In the genomic region with DNA sequence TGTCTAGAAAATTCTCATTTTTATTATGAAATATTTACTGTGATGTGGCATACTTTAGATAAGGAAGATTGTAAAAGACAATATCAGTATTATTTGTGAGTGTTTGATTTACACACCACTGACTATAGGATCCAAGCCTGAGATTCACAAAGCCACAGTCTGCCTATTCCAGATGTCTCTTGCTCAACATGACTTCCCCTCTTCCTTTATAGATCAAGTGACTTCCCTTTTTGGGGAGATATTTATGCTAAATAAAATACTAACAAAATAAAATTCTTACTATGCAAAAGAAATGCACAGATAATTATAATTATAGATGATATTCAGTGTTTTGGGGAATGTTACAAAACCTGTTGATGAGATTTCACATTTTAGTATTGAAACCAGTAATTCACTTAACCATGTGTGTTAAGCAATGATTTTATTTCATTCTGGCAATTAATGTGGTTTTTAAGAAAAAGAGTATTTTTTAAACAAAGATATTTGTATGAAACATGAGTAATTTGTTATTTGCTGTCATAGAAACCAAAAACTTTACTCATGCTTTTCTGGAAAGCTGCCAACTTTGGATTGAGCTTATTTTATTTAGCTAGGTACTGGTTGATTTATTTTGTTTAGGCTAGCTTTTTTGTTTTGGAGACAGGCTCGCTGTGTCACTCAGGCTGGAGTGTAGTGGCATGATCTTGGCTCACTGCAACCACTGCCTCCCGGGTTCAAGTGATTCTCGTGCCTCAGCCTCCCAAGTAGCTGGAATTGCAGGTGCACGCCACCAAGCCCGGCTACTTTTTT, we compare ENCODE assay signal across 9 cellular contexts. TPM values are rescaled to one million over a fixed set of nuclear protein-coding genes. Genes with fewer than 3 reads are reported as not detected.
A peak's percentile ranks its signal among the peaks of the same experiment; 100 is the strongest.
DNase-seq lines count a peak whose midpoint lies in the region; ATAC-seq and TF ChIP-seq lines count a peak whose summit lies in the region.
"Had no signal": no experiment of that assay in that cellular context is flagged by ENCODE, and none has a peak within 500 bp of the region (broad histone marks: within the 10 kb centered on the region; RNA-seq: fewer than 3 reads in every experiment).

No MANE protein-coding gene starts in this region.

- H3K27ac ChIP-seq in right cardiac atrium (ENCODE audit: low read length) (no peak overlapping the region), aorta (ENCODE audit: low read depth in 1 of 2, low read length in 2 of 2) (peak overlapping the region in 1 of 2 donors; percentile 68)

- ATAC-seq in activated T-helper 17 cell treated with anti-CD3 and anti-CD28 coated beads, Interleukin-2, amount 50 U/mL, for 72 hours (replicated peaks), result peak; percentile 7
- ATAC-seq in right cardiac atrium (peak; percentile 21 to 41), aorta (ENCODE audit: low FRiP score) (no peak)

- peaks cover 4% of the 10 kb centered on the region for H3K4me1 ChIP-seq in right cardiac atrium (ENCODE audit: control insufficient read depth, insufficient read depth, low read length)
- peaks cover 3% of the 10 kb centered on the region in 2 donors for H3K4me1 ChIP-seq in aorta (ENCODE audit: control insufficient read depth in 1 of 2, insufficient read depth in 2 of 2, low read length in 2 of 2)

- peaks cover 60% of the 10 kb centered on the region for H3K4me1 Mint-ChIP-seq in activated T-helper 17 cell treated with anti-CD3 and anti-CD28 coated beads, Interleukin-2, amount 50 U/mL, for 72 hours

- TF ChIP-seq CTCF in AG10803 (conservative IDR thresholded peaks at IDR 0.05; ENCODE audit: low read length), result no peak

- H3K27me3 ChIP-seq in right cardiac atrium (ENCODE audit: control insufficient read depth, insufficient read depth), result no peaks in the 10 kb centered on the region
- no peaks in the 10 kb centered on the region for H3K27me3 ChIP-seq in aorta (ENCODE audit: control insufficient read depth in 1 of 2, insufficient read depth in 2 of 2, low read length in 1 of 2)
- H3K27me3 ChIP-seq: heart left ventricle had no signal

- H3K36me3 Mint-ChIP-seq in activated T-helper 17 cell treated with anti-CD3 and anti-CD28 coated beads, Interleukin-2, amount 50 U/mL, for 72 hours (ENCODE audit: low read depth), result peaks cover 84% of the 10 kb centered on the region

- DNase-seq in AG10803 (ENCODE audit: low read depth) (peak; percentile 88), HT1080 (ENCODE audit: low read depth) (peak; percentile 80), right cardiac atrium (no peak), aorta (no peak), T1000 (lab: John Stamatoyannopoulos, UW) (no peak), iPS-NIHi7 (ENCODE audit: extremely low spot score) (no peak), occipital lobe (lab: John Stamatoyannopoulos, UW) (no peak)
- DNase-seq: heart left ventricle had no signal

- peak overlapping the region; percentile 97 for H3K27ac Mint-ChIP-seq in activated T-helper 17 cell treated with anti-CD3 and anti-CD28 coated beads, Interleukin-2, amount 50 U/mL, for 72 hours

- H3K36me3 ChIP-seq in aorta (ENCODE audit: control insufficient read depth in 1 of 2, insufficient read depth in 2 of 2, low read length in 1 of 2), result no peaks in the 10 kb centered on the region

- H3K4me3 ChIP-seq in AG10803 (ENCODE audit: low read length), result no peak overlapping the region
- H3K4me3 ChIP-seq in right cardiac atrium (ENCODE audit: low read length), result no peak overlapping the region
- no peak overlapping the region for H3K4me3 ChIP-seq in aorta (ENCODE audit: low read length in 2 of 2)
- H3K4me3 ChIP-seq: heart left ventricle had no signal

- 70% methylated on average over 5 of the region's 5 CpGs for WGBS in right cardiac atrium
- WGBS in aorta, 2 donors, result 37 to 40% methylated on average over 5 of the region's 5 CpGs

- H3K27me3 Mint-ChIP-seq in activated T-helper 17 cell treated with anti-CD3 and anti-CD28 coated beads, Interleukin-2, amount 50 U/mL, for 72 hours, result no peaks in the 10 kb centered on the region

- H3K9me3 Mint-ChIP-seq in activated T-helper 17 cell treated with anti-CD3 and anti-CD28 coated beads, Interleukin-2, amount 50 U/mL, for 72 hours, result no peaks in the 10 kb centered on the region

- H3K4me3 Mint-ChIP-seq in activated T-helper 17 cell treated with anti-CD3 and anti-CD28 coated beads, Interleukin-2, amount 50 U/mL, for 72 hours, result peak overlapping the region; percentile 75

- H3K9me3 ChIP-seq in right cardiac atrium (ENCODE audit: control insufficient read depth, low read length), result no peaks in the 10 kb centered on the region
- no peaks in the 10 kb centered on the region for H3K9me3 ChIP-seq in aorta (ENCODE audit: control insufficient read depth, low read length)
- H3K9me3 ChIP-seq: heart left ventricle had no signal

- intact Hi-C loops in right cardiac atrium (cut with DNase I), result no loop called here
- intact Hi-C loops in aorta (cut with DNase I), result loop anchor here in 1 of 2 donors (5.0 kb wide), 1 partner anchor 39 kb away; no protein-coding TSS in a partner anchor

RNA-seq across cellular contexts. Expression of gene GPR183, which starts 13.7 kb away (rescaled TPM):
- total RNA-seq in HT1080 (2014; rRNA removed; shearing (Covaris generic)), result not detected in 2 replicates
- not detected in 2 replicates for polyA plus RNA-seq in HT1080 (2015; cell fraction: cytosol; rRNA removed)
- 0.29 and 0.66 TPM in 2 replicates for polyA plus RNA-seq in HT1080 (2015; cell fraction: nucleus; rRNA removed)
- 10 to 100 TPM; 92.4 to 95.1 TPM for total RNA-seq in activated T-helper 17 cell treated with anti-CD3 and anti-CD28 coated beads, Interleukin-2, amount 50 U/mL, for 72 hours
- 10 to 100 TPM in 2 of 4 donors, 1 to 10 TPM in 2; 9.7 to 20.7 (median 13.5) TPM for total RNA-seq in right cardiac atrium
- polyA plus RNA-seq in right cardiac atrium, result 14.5 TPM
- total RNA-seq in aorta, result 10 to 100 TPM; 18.7 to 25.3 TPM
- 1 to 10 TPM; 1.7 to 9.1 TPM for polyA plus RNA-seq in aorta
- total RNA-seq in occipital lobe, result 3.1 TPM

Comparison
In these comparisons a context has a peak if more than half of its experiments do, and no peak if none do; other contexts are left out.
1. DNase-seq: peak in AG10803 (single experiment) and HT1080 (single experiment); none in right cardiac atrium (0 of 3), aorta (0 of 2), T1000 (single experiment), iPS-NIHi7 (single experiment) and occipital lobe (single experiment).